1 cellular context compared by ENCODE assay signal in the genomic region with DNA sequence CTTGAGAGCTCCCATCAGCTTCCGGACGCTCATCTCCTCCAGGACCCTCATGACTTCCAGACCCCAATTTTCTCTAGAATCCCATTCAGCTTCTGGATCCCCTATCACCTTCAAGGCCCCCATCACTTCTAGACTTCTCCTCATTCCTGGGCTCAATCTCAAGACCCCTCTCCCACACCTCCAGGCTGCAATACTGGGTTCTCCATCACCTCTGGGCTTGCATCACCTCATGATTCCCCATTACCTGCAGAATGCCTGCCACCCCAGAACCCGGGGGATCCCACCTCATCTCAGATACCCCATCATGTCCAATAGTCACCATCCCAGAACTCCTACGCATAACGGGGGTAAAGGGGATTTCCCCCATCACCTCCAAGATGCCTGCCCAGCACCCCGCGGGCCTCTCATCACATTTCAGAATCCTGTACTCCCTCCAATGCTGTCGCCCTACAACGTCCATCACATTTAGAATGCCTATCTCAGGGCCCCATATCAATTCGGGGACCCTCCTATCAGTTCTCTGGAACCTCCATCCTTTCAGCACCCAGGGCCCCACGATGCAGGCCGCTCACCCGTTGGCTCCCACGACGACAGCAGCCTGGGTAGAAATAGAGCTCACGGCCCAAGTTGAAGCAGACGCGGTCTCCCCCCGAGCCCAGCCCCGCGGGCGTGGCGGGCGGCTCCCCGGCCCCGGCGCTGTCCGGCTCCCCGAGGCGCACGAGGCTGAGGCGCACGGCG.
TF ChIP-seq lines count a peak whose summit lies in the region.

No MANE protein-coding gene starts in this region.

TF ChIP-seq in H1, 55 proteins besides CTCF, POLR2A, EP300 and RAD21:
- no peak for TF ChIP-seq JUND (IDR thresholded peaks at IDR 0.05; ENCODE audit: low read length)
- no peak for TF ChIP-seq BCL11A (IDR thresholded peaks at IDR 0.05; ENCODE audit: low read depth in 2 of 2, low read length in 2 of 2)
- TF ChIP-seq, protein P1, sequence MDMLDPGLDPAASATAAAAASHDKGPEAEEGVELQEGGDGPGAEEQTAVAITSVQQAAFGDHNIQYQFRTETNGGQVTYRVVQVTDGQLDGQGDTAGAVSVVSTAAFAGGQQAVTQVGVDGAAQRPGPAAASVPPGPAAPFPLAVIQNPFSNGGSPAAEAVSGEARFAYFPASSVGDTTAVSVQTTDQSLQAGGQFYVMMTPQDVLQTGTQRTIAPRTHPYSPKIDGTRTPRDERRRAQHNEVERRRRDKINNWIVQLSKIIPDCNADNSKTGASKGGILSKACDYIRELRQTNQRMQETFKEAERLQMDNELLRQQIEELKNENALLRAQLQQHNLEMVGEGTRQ (IDR thresholded peaks at IDR 0.05; ENCODE audit: low read length), result no peak
- no peak for TF ChIP-seq GTF2F1 (IDR thresholded peaks at IDR 0.05; ENCODE audit: borderline replicate concordance, low read depth, low read length)
- no peak for TF ChIP-seq TCF12 (IDR thresholded peaks at IDR 0.05; ENCODE audit: low read depth, low read length)
- TF ChIP-seq, protein P2, sequence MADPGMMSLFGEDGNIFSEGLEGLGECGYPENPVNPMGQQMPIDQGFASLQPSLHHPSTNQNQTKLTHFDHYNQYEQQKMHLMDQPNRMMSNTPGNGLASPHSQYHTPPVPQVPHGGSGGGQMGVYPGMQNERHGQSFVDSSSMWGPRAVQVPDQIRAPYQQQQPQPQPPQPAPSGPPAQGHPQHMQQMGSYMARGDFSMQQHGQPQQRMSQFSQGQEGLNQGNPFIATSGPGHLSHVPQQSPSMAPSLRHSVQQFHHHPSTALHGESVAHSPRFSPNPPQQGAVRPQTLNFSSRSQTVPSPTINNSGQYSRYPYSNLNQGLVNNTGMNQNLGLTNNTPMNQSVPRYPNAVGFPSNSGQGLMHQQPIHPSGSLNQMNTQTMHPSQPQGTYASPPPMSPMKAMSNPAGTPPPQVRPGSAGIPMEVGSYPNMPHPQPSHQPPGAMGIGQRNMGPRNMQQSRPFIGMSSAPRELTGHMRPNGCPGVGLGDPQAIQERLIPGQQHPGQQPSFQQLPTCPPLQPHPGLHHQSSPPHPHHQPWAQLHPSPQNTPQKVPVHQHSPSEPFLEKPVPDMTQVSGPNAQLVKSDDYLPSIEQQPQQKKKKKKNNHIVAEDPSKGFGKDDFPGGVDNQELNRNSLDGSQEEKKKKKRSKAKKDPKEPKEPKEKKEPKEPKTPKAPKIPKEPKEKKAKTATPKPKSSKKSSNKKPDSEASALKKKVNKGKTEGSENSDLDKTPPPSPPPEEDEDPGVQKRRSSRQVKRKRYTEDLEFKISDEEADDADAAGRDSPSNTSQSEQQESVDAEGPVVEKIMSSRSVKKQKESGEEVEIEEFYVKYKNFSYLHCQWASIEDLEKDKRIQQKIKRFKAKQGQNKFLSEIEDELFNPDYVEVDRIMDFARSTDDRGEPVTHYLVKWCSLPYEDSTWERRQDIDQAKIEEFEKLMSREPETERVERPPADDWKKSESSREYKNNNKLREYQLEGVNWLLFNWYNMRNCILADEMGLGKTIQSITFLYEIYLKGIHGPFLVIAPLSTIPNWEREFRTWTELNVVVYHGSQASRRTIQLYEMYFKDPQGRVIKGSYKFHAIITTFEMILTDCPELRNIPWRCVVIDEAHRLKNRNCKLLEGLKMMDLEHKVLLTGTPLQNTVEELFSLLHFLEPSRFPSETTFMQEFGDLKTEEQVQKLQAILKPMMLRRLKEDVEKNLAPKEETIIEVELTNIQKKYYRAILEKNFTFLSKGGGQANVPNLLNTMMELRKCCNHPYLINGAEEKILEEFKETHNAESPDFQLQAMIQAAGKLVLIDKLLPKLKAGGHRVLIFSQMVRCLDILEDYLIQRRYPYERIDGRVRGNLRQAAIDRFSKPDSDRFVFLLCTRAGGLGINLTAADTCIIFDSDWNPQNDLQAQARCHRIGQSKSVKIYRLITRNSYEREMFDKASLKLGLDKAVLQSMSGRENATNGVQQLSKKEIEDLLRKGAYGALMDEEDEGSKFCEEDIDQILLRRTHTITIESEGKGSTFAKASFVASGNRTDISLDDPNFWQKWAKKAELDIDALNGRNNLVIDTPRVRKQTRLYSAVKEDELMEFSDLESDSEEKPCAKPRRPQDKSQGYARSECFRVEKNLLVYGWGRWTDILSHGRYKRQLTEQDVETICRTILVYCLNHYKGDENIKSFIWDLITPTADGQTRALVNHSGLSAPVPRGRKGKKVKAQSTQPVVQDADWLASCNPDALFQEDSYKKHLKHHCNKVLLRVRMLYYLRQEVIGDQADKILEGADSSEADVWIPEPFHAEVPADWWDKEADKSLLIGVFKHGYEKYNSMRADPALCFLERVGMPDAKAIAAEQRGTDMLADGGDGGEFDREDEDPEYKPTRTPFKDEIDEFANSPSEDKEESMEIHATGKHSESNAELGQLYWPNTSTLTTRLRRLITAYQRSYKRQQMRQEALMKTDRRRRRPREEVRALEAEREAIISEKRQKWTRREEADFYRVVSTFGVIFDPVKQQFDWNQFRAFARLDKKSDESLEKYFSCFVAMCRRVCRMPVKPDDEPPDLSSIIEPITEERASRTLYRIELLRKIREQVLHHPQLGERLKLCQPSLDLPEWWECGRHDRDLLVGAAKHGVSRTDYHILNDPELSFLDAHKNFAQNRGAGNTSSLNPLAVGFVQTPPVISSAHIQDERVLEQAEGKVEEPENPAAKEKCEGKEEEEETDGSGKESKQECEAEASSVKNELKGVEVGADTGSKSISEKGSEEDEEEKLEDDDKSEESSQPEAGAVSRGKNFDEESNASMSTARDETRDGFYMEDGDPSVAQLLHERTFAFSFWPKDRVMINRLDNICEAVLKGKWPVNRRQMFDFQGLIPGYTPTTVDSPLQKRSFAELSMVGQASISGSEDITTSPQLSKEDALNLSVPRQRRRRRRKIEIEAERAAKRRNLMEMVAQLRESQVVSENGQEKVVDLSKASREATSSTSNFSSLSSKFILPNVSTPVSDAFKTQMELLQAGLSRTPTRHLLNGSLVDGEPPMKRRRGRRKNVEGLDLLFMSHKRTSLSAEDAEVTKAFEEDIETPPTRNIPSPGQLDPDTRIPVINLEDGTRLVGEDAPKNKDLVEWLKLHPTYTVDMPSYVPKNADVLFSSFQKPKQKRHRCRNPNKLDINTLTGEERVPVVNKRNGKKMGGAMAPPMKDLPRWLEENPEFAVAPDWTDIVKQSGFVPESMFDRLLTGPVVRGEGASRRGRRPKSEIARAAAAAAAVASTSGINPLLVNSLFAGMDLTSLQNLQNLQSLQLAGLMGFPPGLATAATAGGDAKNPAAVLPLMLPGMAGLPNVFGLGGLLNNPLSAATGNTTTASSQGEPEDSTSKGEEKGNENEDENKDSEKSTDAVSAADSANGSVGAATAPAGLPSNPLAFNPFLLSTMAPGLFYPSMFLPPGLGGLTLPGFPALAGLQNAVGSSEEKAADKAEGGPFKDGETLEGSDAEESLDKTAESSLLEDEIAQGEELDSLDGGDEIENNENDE (IDR thresholded peaks at IDR 0.05; ENCODE audit: insufficient replicate concordance, low read length), result no peak
- TF ChIP-seq CREB1 (IDR thresholded peaks at IDR 0.05), result no peak
- no peak for TF ChIP-seq SAP30 (IDR thresholded peaks at IDR 0.05; ENCODE audit: insufficient read depth, insufficient replicate concordance, low read length)
- TF ChIP-seq ASH2L (IDR thresholded peaks at IDR 0.05; ENCODE audit: low read length), result no peak
- TF ChIP-seq, protein P3, sequence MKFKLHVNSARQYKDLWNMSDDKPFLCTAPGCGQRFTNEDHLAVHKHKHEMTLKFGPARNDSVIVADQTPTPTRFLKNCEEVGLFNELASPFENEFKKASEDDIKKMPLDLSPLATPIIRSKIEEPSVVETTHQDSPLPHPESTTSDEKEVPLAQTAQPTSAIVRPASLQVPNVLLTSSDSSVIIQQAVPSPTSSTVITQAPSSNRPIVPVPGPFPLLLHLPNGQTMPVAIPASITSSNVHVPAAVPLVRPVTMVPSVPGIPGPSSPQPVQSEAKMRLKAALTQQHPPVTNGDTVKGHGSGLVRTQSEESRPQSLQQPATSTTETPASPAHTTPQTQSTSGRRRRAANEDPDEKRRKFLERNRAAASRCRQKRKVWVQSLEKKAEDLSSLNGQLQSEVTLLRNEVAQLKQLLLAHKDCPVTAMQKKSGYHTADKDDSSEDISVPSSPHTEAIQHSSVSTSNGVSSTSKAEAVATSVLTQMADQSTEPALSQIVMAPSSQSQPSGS (IDR thresholded peaks at IDR 0.05; ENCODE audit: low read length), result no peak
- no peak for TF ChIP-seq RBBP5 (IDR thresholded peaks at IDR 0.05; ENCODE audit: borderline replicate concordance, low read depth, low read length)
- TF ChIP-seq BACH1 (IDR thresholded peaks at IDR 0.05; ENCODE audit: low read length), result no peak
TF ChIP-seq in H1: peak in this region for 0.
